Comparison of ENCODE assay signal across 1 cellular context in the genomic region with DNA sequence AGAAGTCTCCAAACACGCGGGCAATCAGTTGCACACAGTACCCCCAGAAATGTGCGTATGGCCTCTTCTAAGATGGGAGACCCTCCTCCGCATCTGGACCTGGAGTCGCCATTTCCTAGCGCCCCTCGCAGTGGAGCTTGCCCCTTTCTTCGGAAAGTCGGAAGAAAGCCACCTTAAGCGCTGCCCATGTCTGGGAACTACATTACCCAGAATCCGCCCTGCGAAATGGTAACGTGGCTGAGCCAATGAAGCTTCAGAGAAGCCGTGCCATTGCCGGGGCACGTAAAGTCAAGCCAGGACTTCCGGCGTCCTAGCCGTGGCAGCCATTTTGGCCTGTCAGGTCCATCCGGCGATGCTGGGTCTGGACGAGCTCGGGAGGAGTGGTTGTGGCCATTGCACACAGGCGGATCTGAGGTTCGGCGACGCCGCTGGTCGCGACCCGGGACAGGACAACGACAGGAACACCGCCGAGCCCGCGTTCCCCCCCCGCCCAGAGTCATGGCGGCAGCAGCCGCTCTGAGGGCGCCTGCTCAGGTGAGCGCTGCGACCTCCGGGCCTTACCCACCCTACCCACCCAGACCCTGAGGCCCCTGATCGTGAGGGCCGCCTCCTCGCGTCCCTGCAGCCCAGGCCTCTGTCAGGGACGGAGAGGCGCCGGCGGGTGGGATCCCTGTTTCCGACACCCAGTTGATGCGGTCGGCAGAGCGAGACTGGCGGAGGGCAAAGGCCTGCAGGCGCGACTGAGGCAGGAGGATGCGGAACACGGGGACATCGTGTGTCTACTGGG.
TF ChIP-seq lines count a peak whose summit lies in the region.

Gene ZNF586, plus strand, starts transcription at position 332 of the 787 bp plus-strand sequence. Its CDS starts 167 bp downstream, at position 499.

TF ChIP-seq in WTC11, 78 proteins besides CTCF, POLR2A, EP300 and RAD21 (continued from another document):
- peak; percentile 63 for TF ChIP-seq ETV6 (CRISPR knock-in tag; IDR thresholded peaks at IDR 0.05)
- no peak for TF ChIP-seq ZNF138 (CRISPR knock-in tag; conservative IDR thresholded peaks at IDR 0.05)
- no peak; the same call in 1 of the 2 replicates for TF ChIP-seq AFF4 (CRISPR knock-in tag; IDR thresholded peaks at IDR 0.05; ENCODE audit: borderline replicate concordance)
- no peak for TF ChIP-seq ELF4 (CRISPR knock-in tag; IDR thresholded peaks at IDR 0.05; ENCODE audit: low read depth)
- no peak for TF ChIP-seq ERG (CRISPR knock-in tag; IDR thresholded peaks at IDR 0.05)
- no peak for TF ChIP-seq JUN (CRISPR knock-in tag; IDR thresholded peaks at IDR 0.05)
- no peak for TF ChIP-seq MXD4 (CRISPR knock-in tag; IDR thresholded peaks at IDR 0.05; ENCODE audit: borderline replicate concordance)
- peak; percentile 89 for TF ChIP-seq FOXK1 (CRISPR knock-in tag; IDR thresholded peaks at IDR 0.05)
